26 cellular contexts compared by ENCODE assay signal in the genomic region with DNA sequence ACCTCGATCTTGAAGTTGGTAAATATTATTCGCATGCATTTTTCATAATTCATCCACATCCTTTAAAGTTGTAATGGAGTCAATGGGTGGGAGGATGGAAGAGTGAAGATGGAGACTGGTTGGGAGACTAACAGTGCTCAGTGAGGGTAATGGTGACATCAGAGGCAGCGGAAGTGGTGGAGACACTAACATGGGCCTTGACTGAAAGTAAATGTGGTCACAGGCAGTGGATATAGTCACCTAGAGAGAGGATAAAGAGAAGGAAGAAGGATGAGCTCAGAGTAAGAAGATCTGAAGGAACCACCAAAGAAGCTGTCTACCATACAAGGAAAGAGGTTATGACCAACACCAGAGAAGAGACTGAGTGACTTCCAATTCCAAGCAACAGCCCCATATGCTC.
DNase-seq lines count a peak whose midpoint lies in the region; ATAC-seq and TF ChIP-seq lines count a peak whose summit lies in the region.
"Had no signal": no experiment of that assay in that cellular context is flagged by ENCODE, and none has a peak within 500 bp of the region (broad histone marks: within the 10 kb centered on the region; RNA-seq: fewer than 3 reads in every experiment).

No MANE protein-coding gene starts in this region.

- no peak overlapping the region for H3K4me3 Mint-ChIP-seq in activated naive CD4-positive, alpha-beta T cell treated with anti-CD3 and anti-CD28 coated beads, Interleukin-2, amount 10 ng/mL, durations not matched to agents 7 days and 5 days
- H3K4me3 Mint-ChIP-seq in T-helper 1 cell treated with Interleukin-12 subunit alpha and Interleukin-12 subunit beta and Interleukin-4 antibody, amounts not matched to agents 30 μg/mL and 1 μg/mL, for 36 hours: peak overlapping the region; percentile 5
- H3K4me3 Mint-ChIP-seq in activated naive CD8-positive, alpha-beta T cell treated with anti-CD3 and anti-CD28 coated beads, Interleukin-2, amount 10 ng/mL, durations not matched to agents 7 days and 5 days: no peak overlapping the region
- H3K4me3 Mint-ChIP-seq in stimulated activated naive CD8-positive, alpha-beta T cell treated with anti-CD3 and anti-CD28 coated beads, Interleukin-15, amount 100 ng/mL, for 72 hours: no peak overlapping the region
- H3K4me3 Mint-ChIP-seq in mesothelial cell of epicardium: no peak overlapping the region
- H3K4me3 Mint-ChIP-seq: activated CD4-positive, alpha-beta T cell treated with anti-CD3 and anti-CD28 coated beads, Interleukin-2, amount 10 ng/mL, durations not matched to agents 7 days and 5 days; B cell; CD8-positive, alpha-beta T cell; GM23338; neural crest cell had no signal

- POLR2A ChIA-PET in activated naive CD8-positive, alpha-beta T cell treated with anti-CD3 and anti-CD28 coated beads, Interleukin-2, amount 10 ng/mL, durations not matched to agents 7 days and 5 days (lab: Charles Lee): interaction anchor here (0.9 kb wide), 1 partner anchor 9 kb away, joined by 3 read pairs; no protein-coding TSS in a partner anchor

- ATAC-seq in activated naive CD8-positive, alpha-beta T cell treated with anti-CD3 and anti-CD28 coated beads, Interleukin-2, amount 10 ng/mL, durations not matched to agents 7 days and 5 days (ENCODE audit: low read depth): peak; percentile 46
- peak; percentile 45 for ATAC-seq in stimulated activated naive CD8-positive, alpha-beta T cell treated with anti-CD3 and anti-CD28 coated beads, Interleukin-15, amount 100 ng/mL, for 72 hours
- ATAC-seq: CD8-positive, alpha-beta T cell; GM23338; left lobe of liver; pancreas had no signal

- no peak for DNase-seq in activated naive CD4-positive, alpha-beta T cell treated with anti-CD3 and anti-CD28 coated beads, Interleukin-2, amount 10 ng/mL, durations not matched to agents 7 days and 5 days
- DNase-seq in activated naive CD4-positive, alpha-beta T cell treated with anti-CD3 and anti-CD28 coated beads, Interleukin-2, amount 50 U/mL, for 16 hours: no peak
- no peak for DNase-seq in activated naive CD8-positive, alpha-beta T cell treated with anti-CD3 and anti-CD28 coated beads, Interleukin-2, amount 10 ng/mL, durations not matched to agents 7 days and 5 days
- no peak for DNase-seq in stimulated activated naive CD8-positive, alpha-beta T cell treated with anti-CD3 and anti-CD28 coated beads, Interleukin-15, amount 100 ng/mL, for 72 hours
- DNase-seq in mesothelial cell of epicardium (ENCODE audit: low spot score in 2 of 2, unreplicated experiment in 2 of 2) (no peak), amygdala (lab: John Stamatoyannopoulos, UW) (no peak)
- DNase-seq: ACHN; activated CD4-positive, alpha-beta T cell treated with anti-CD3 and anti-CD28 coated beads, Interleukin-2, amount 10 ng/mL, durations not matched to agents 7 days and 5 days; activated gamma-delta T cell treated with Interleukin-2 at 50 U/mL for 16 hours; aorta; CD8-positive, alpha-beta T cell; colonic mucosa; effector CD4-positive, alpha-beta T cell; NCI-H1092 treated with DMSO at 0.1 percent for 48 hours; NCI-H1694 treated with DMSO at 0.1 percent for 48 hours; NCI-H774; pancreas; stimulated activated naive CD4-positive, alpha-beta T cell treated with Interleukin-2 at 50 U/mL for 16 hours; T1000; uterus had no signal

- peaks cover 21% of the 10 kb centered on the region for H3K36me3 Mint-ChIP-seq in activated naive CD4-positive, alpha-beta T cell treated with anti-CD3 and anti-CD28 coated beads, Interleukin-2, amount 10 ng/mL, durations not matched to agents 7 days and 5 days
- peaks cover 18% of the 10 kb centered on the region for H3K36me3 Mint-ChIP-seq in T-helper 1 cell treated with Interleukin-12 subunit alpha and Interleukin-12 subunit beta and Interleukin-4 antibody, amounts not matched to agents 30 μg/mL and 1 μg/mL, for 36 hours (ENCODE audit: low read depth)
- H3K36me3 Mint-ChIP-seq in activated naive CD8-positive, alpha-beta T cell treated with anti-CD3 and anti-CD28 coated beads, Interleukin-2, amount 10 ng/mL, durations not matched to agents 7 days and 5 days: peaks cover 8% of the 10 kb centered on the region
- no peaks in the 10 kb centered on the region for H3K36me3 Mint-ChIP-seq in mesothelial cell of epicardium
- H3K36me3 Mint-ChIP-seq: CD8-positive, alpha-beta T cell had no signal

- peaks cover 26% of the 10 kb centered on the region for H3K9me3 Mint-ChIP-seq in activated naive CD4-positive, alpha-beta T cell treated with anti-CD3 and anti-CD28 coated beads, Interleukin-2, amount 10 ng/mL, durations not matched to agents 7 days and 5 days
- H3K9me3 Mint-ChIP-seq in T-helper 1 cell treated with Interleukin-12 subunit alpha and Interleukin-12 subunit beta and Interleukin-4 antibody, amounts not matched to agents 30 μg/mL and 1 μg/mL, for 36 hours: peaks cover 38% of the 10 kb centered on the region
- peaks cover 14% of the 10 kb centered on the region for H3K9me3 Mint-ChIP-seq in activated naive CD8-positive, alpha-beta T cell treated with anti-CD3 and anti-CD28 coated beads, Interleukin-2, amount 10 ng/mL, durations not matched to agents 7 days and 5 days
- peaks cover 3 to 4% of the 10 kb centered on the region in 2 donors for H3K9me3 Mint-ChIP-seq in stimulated activated naive CD8-positive, alpha-beta T cell treated with anti-CD3 and anti-CD28 coated beads, Interleukin-15, amount 100 ng/mL, for 72 hours
- H3K9me3 Mint-ChIP-seq in mesothelial cell of epicardium: peaks cover 24% of the 10 kb centered on the region
- H3K9me3 Mint-ChIP-seq: CD8-positive, alpha-beta T cell; GM23338; IgD-negative memory B cell had no signal

- peaks cover 4% of the 10 kb centered on the region for H3K27me3 Mint-ChIP-seq in activated naive CD4-positive, alpha-beta T cell treated with anti-CD3 and anti-CD28 coated beads, Interleukin-2, amount 10 ng/mL, durations not matched to agents 7 days and 5 days
- no peaks in the 10 kb centered on the region for H3K27me3 Mint-ChIP-seq in T-helper 1 cell treated with Interleukin-12 subunit alpha and Interleukin-12 subunit beta and Interleukin-4 antibody, amounts not matched to agents 30 μg/mL and 1 μg/mL, for 36 hours (ENCODE audit: low read depth)
- no peaks in the 10 kb centered on the region for H3K27me3 Mint-ChIP-seq in activated naive CD8-positive, alpha-beta T cell treated with anti-CD3 and anti-CD28 coated beads, Interleukin-2, amount 10 ng/mL, durations not matched to agents 7 days and 5 days
- no peaks in the 10 kb centered on the region for H3K27me3 Mint-ChIP-seq in stimulated activated naive CD8-positive, alpha-beta T cell treated with anti-CD3 and anti-CD28 coated beads, Interleukin-15, amount 100 ng/mL, for 72 hours
- no peaks in the 10 kb centered on the region for H3K27me3 Mint-ChIP-seq in mesothelial cell of epicardium (ENCODE audit: low read depth)
- H3K27me3 Mint-ChIP-seq: activated CD4-positive, alpha-beta T cell treated with anti-CD3 and anti-CD28 coated beads, Interleukin-2, amount 10 ng/mL, durations not matched to agents 7 days and 5 days; B cell; IgD-negative memory B cell had no signal

- H3K4me1 Mint-ChIP-seq in activated naive CD4-positive, alpha-beta T cell treated with anti-CD3 and anti-CD28 coated beads, Interleukin-2, amount 10 ng/mL, durations not matched to agents 7 days and 5 days: peaks cover 54% of the 10 kb centered on the region
- H3K4me1 Mint-ChIP-seq in T-helper 1 cell treated with Interleukin-12 subunit alpha and Interleukin-12 subunit beta and Interleukin-4 antibody, amounts not matched to agents 30 μg/mL and 1 μg/mL, for 36 hours (ENCODE audit: low read depth): peaks cover 69% of the 10 kb centered on the region
- peaks cover 33% of the 10 kb centered on the region for H3K4me1 Mint-ChIP-seq in activated naive CD8-positive, alpha-beta T cell treated with anti-CD3 and anti-CD28 coated beads, Interleukin-2, amount 10 ng/mL, durations not matched to agents 7 days and 5 days
- H3K4me1 Mint-ChIP-seq in stimulated activated naive CD8-positive, alpha-beta T cell treated with anti-CD3 and anti-CD28 coated beads, Interleukin-15, amount 100 ng/mL, for 72 hours: peaks cover 82% of the 10 kb centered on the region
- peaks cover 25% of the 10 kb centered on the region for H3K4me1 Mint-ChIP-seq in mesothelial cell of epicardium
- H3K4me1 Mint-ChIP-seq: B cell had no signal

- CTCF ChIA-PET in activated naive CD4-positive, alpha-beta T cell treated with anti-CD3 and anti-CD28 coated beads, Interleukin-2, amount 10 ng/mL, durations not matched to agents 7 days and 5 days (lab: Charles Lee): interaction anchor here (1.5 kb wide), 1 partner anchor 106 kb away, joined by 3 read pairs; no protein-coding TSS in a partner anchor

- TF ChIP-seq CTCF in mesothelial cell of epicardium (IDR thresholded peaks at IDR 0.05; ENCODE audit: unreplicated experiment): no peak

- H3K27ac Mint-ChIP-seq in activated naive CD4-positive, alpha-beta T cell treated with anti-CD3 and anti-CD28 coated beads, Interleukin-2, amount 10 ng/mL, durations not matched to agents 7 days and 5 days: peak overlapping the region; percentile 31
- H3K27ac Mint-ChIP-seq in T-helper 1 cell treated with Interleukin-12 subunit alpha and Interleukin-12 subunit beta and Interleukin-4 antibody, amounts not matched to agents 30 μg/mL and 1 μg/mL, for 36 hours: peak overlapping the region; percentile 50
- H3K27ac Mint-ChIP-seq in activated naive CD8-positive, alpha-beta T cell treated with anti-CD3 and anti-CD28 coated beads, Interleukin-2, amount 10 ng/mL, durations not matched to agents 7 days and 5 days: no peak overlapping the region
- H3K27ac Mint-ChIP-seq in stimulated activated naive CD8-positive, alpha-beta T cell treated with anti-CD3 and anti-CD28 coated beads, Interleukin-15, amount 100 ng/mL, for 72 hours: peak overlapping the region in 1 of 2 donors; percentile 62
- H3K27ac Mint-ChIP-seq in mesothelial cell of epicardium: no peak overlapping the region
- H3K27ac Mint-ChIP-seq: activated CD4-positive, alpha-beta T cell treated with anti-CD3 and anti-CD28 coated beads, Interleukin-2, amount 10 ng/mL, durations not matched to agents 7 days and 5 days; B cell; CD8-positive, alpha-beta T cell; GM23338; IgD-negative memory B cell had no signal

Comparison
In these comparisons a context has a peak if more than half of its experiments do, and no peak if none do; other contexts are left out.
1. H3K27ac Mint-ChIP-seq: peak in activated naive CD4-positive, alpha-beta T cell treated with anti-CD3 and anti-CD28 coated beads, Interleukin-2, amount 10 ng/mL, durations not matched to agents 7 days and 5 days (single experiment) and T-helper 1 cell treated with Interleukin-12 subunit alpha and Interleukin-12 subunit beta and Interleukin-4 antibody, amounts not matched to agents 30 μg/mL and 1 μg/mL, for 36 hours (single experiment); none in activated naive CD8-positive, alpha-beta T cell treated with anti-CD3 and anti-CD28 coated beads, Interleukin-2, amount 10 ng/mL, durations not matched to agents 7 days and 5 days (single experiment) and mesothelial cell of epicardium (single experiment).